Comparison of ENCODE assay signal across 17 cellular contexts in the genomic region with DNA sequence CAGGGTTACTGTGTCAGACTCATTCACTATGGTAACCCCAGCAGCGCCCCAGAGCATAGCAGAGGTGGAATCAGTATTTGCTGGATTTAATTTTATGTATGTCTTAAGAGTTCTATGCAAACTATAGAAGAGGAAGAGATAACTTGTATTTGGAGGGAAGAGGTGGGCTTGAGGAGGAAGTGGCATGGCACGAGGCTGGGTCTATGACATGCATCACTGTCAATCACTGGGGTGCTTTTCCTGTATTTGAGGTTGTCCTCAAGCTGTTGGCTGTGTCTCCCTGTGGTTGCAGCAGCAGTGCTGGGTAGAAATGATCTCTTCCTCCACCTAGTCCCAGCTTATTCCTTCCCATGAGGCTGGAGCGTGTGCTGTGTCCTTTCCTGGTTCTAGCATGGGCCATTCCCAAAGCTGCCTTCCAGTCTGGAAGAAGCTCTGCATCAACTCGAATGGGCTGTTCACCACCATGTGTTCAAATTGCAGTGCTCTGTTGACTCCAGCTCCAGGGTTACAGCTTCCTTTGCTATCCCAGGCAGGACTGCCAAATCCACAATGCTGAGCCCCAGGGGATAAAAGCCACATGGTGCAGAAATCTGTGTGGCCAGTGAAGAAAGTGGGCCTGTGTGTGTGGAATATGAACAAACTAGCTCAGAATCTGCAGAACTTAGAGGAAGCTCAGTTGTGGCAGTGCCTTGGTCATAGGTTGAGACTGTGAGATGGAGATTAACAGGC.
A peak's percentile ranks its signal among the peaks of the same experiment; 100 is the strongest.
DNase-seq lines count a peak whose midpoint lies in the region; ATAC-seq and TF ChIP-seq lines count a peak whose summit lies in the region.
"Had no signal": no experiment of that assay in that cellular context is flagged by ENCODE, and none has a peak within 500 bp of the region (broad histone marks: within the 10 kb centered on the region; RNA-seq: fewer than 3 reads in every experiment).

No MANE protein-coding gene starts in this region.

- no peak overlapping the region for H3K4me3 ChIP-seq in BLaER1 treated with 17β-estradiol and CSF1 and Interleukin-3, amounts not matched to agents 10 nM and 100 nM
- no peak overlapping the region for H3K4me3 ChIP-seq in mesendoderm (ENCODE audit: low read length)
- no peak overlapping the region for H3K4me3 ChIP-seq in ovary
- H3K4me3 ChIP-seq: K562, pancreas, uterus had no signal

- no peak for ATAC-seq in HG02870 (IDR thresholded peaks at IDR 0.05; ENCODE audit: unreplicated experiment)
- no peak for ATAC-seq in effector memory CD8-positive, alpha-beta T cell (replicated peaks)
- ATAC-seq: activated CD8-positive, alpha-beta memory T cell treated with anti-CD3 and anti-CD28 coated beads, Interleukin-2, amount 10 ng/mL, durations not matched to agents 7 days and 5 days; foreskin keratinocyte; K562 had no signal

- H2BK5ac ChIP-seq in mesendoderm (ENCODE audit: low read length) = no peak overlapping the region

- peaks cover 0 to 7% (median 5%) of the 10 kb centered on the region in 11 experiments; a peak in 10 of 22 replicates for H3K9me3 ChIP-seq in BLaER1 treated with 17β-estradiol and CSF1 and Interleukin-3, amounts not matched to agents 10 nM and 100 nM (replicated peaks in 1 of 11)
- no peaks in the 10 kb centered on the region for H3K9me3 ChIP-seq in ovary
- H3K9me3 ChIP-seq: Caco-2, pancreas, uterus had no signal

- no peaks in the 10 kb centered on the region for H3K79me1 ChIP-seq in mesendoderm (ENCODE audit: low read length)

- H3K9me3 Mint-ChIP-seq in effector memory CD8-positive, alpha-beta T cell = no peaks in the 10 kb centered on the region

- no peaks in the 10 kb centered on the region for H3K79me2 ChIP-seq in mesendoderm (ENCODE audit: control insufficient read depth, insufficient read depth, low read length)

- H3K27me3 ChIP-seq in BLaER1 treated with 17β-estradiol and CSF1 and Interleukin-3, amounts not matched to agents 10 nM and 100 nM = no peaks in the 10 kb centered on the region
- H3K27me3 ChIP-seq in mesendoderm (ENCODE audit: insufficient read depth, low read length, poor library complexity) = no peaks in the 10 kb centered on the region
- no peaks in the 10 kb centered on the region for H3K27me3 ChIP-seq in ovary
- H3K27me3 ChIP-seq: pancreas, uterus had no signal

- H3K27me3 Mint-ChIP-seq in effector memory CD8-positive, alpha-beta T cell = peaks cover 19 to 33% of the 10 kb centered on the region in 2 donors

- no peak overlapping the region for H3K9ac ChIP-seq in BLaER1 treated with 17β-estradiol and CSF1 and Interleukin-3, amounts not matched to agents 10 nM and 100 nM
- H3K9ac ChIP-seq in mesendoderm (ENCODE audit: low read length) = no peak overlapping the region

- H4K20me1 ChIP-seq in BLaER1 treated with 17β-estradiol and CSF1 and Interleukin-3, amounts not matched to agents 10 nM and 100 nM = no peaks in the 10 kb centered on the region

- DNase-seq in KBM-7 = peak; percentile 37
- peak; percentile 60 for DNase-seq in UCSD-AML1 (lab: John Stamatoyannopoulos, UW; ENCODE audit: unreplicated experiment)
- DNase-seq in mesendoderm = peak; percentile 10
- no peak for DNase-seq in GM10248 (ENCODE audit: extremely low spot score)
- no peak for DNase-seq in ovary
- no peak for DNase-seq in effector memory CD8-positive, alpha-beta T cell
- DNase-seq: activated CD4-positive, CD25-positive, alpha-beta regulatory T cell treated with anti-CD3 and anti-CD28 coated beads, Interleukin-2, amount 50 U/mL, for 72 hours; activated CD8-positive, alpha-beta memory T cell treated with anti-CD3 and anti-CD28 coated beads, Interleukin-2, amount 10 ng/mL, durations not matched to agents 7 days and 5 days; Caco-2; central memory CD4-positive, alpha-beta T cell; foreskin keratinocyte; NCI-H526 treated with DMSO at 0.1 percent for 48 hours; pancreas; uterus had no signal

- no peak overlapping the region; a peak in 1 of 22 replicates for H3K27ac ChIP-seq in BLaER1 treated with 17β-estradiol and CSF1 and Interleukin-3, amounts not matched to agents 10 nM and 100 nM
- H3K27ac ChIP-seq in mesendoderm (ENCODE audit: low read depth, low read length) (no peak overlapping the region), ovary (no peak overlapping the region)
- H3K27ac ChIP-seq: foreskin keratinocyte, pancreas, uterus had no signal

- peaks cover 8% of the 10 kb centered on the region for H3K36me3 Mint-ChIP-seq in effector memory CD8-positive, alpha-beta T cell (ENCODE audit: insufficient read depth)
- H3K36me3 Mint-ChIP-seq: activated CD8-positive, alpha-beta memory T cell treated with anti-CD3 and anti-CD28 coated beads, Interleukin-2, amount 10 ng/mL, durations not matched to agents 7 days and 5 days had no signal

- no peak overlapping the region for H3K18ac ChIP-seq in mesendoderm (ENCODE audit: low read length)

- peak overlapping the region; percentile 42 to 82 (median 59) for H3K4me2 ChIP-seq in BLaER1 treated with 17β-estradiol and CSF1 and Interleukin-3, amounts not matched to agents 10 nM and 100 nM
- H3K4me2 ChIP-seq in mesendoderm (ENCODE audit: low read length) = no peak overlapping the region

- no peak overlapping the region for H4K8ac ChIP-seq in mesendoderm (ENCODE audit: low read depth, low read length)

- intact Hi-C loops in ovary (cut with DNase I) = loop anchor here in 1 of 4 donors (10.0 kb wide), 1 partner anchor 149 kb away; no protein-coding TSS in a partner anchor

- no peak overlapping the region for H2AK5ac ChIP-seq in mesendoderm (ENCODE audit: low read length)

- in situ Hi-C loops in KBM-7 (cut with MboI; ENCODE audit: low pct_unique_long_range_greater_than_20kb, low sequenced_read_pairs) = no loop called here

- H2BK15ac ChIP-seq in mesendoderm (replicated peaks; ENCODE audit: low read depth) = no peak overlapping the region

- no peak overlapping the region for H3K4me3 Mint-ChIP-seq in effector memory CD8-positive, alpha-beta T cell
- H3K4me3 Mint-ChIP-seq: activated CD8-positive, alpha-beta memory T cell treated with anti-CD3 and anti-CD28 coated beads, Interleukin-2, amount 10 ng/mL, durations not matched to agents 7 days and 5 days had no signal

- POLR2A ChIA-PET in GM10248 (lab: Yijun Ruan, JAX) = no interaction called here

- CTCF ChIA-PET in GM10248 (lab: Yijun Ruan, JAX) = interaction anchor here (0.9 to 2.5 kb wide), 4 partner anchors 9 to 34 kb away, joined by 3 to 25 read pairs (median 4); no protein-coding TSS in a partner anchor

- H3K4me1 ChIP-seq in BLaER1 treated with 17β-estradiol and CSF1 and Interleukin-3, amounts not matched to agents 10 nM and 100 nM = peaks cover 10 to 28% (median 13%) of the 10 kb centered on the region in 10 experiments; a peak in 19 of 20 replicates
- H3K4me1 ChIP-seq in mesendoderm (ENCODE audit: control insufficient read depth, low read depth, low read length) (no peaks in the 10 kb centered on the region), ovary (ENCODE audit: insufficient read depth) (no peaks in the 10 kb centered on the region)
- H3K4me1 ChIP-seq: Caco-2, foreskin keratinocyte, pancreas, uterus had no signal

- no peaks in the 10 kb centered on the region for H3K36me3 ChIP-seq in BLaER1 treated with 17β-estradiol and CSF1 and Interleukin-3, amounts not matched to agents 10 nM and 100 nM
- H3K36me3 ChIP-seq in mesendoderm (ENCODE audit: control insufficient read depth, insufficient read depth, low read length) (no peaks in the 10 kb centered on the region), ovary (no peaks in the 10 kb centered on the region)
- H3K36me3 ChIP-seq: pancreas, uterus had no signal

- no peak for TF ChIP-seq POLR2A in ovary (IDR thresholded peaks at IDR 0.05)

- H2BK120ac ChIP-seq in mesendoderm (ENCODE audit: low read depth, low read length) = no peak overlapping the region

- TF ChIP-seq EP300 in ovary (IDR thresholded peaks at IDR 0.05) = no peak

- H3K4me1 Mint-ChIP-seq in effector memory CD8-positive, alpha-beta T cell (ENCODE audit: low read depth in 2 of 2) = peaks cover 0 to 3% of the 10 kb centered on the region in 2 donors

- no CpG with 5 or more reads among the region's 4 CpGs for WGBS in mesendoderm (ENCODE audit: extremely low coverage, insufficient coverage, low lambda C conversion rate)
- WGBS in ovary, 3 donors = 82 to 86% (median 84%) methylated on average over 4 of the region's 4 CpGs

- H3K23ac ChIP-seq in mesendoderm (ENCODE audit: low read length) = no peak overlapping the region

- no peak overlapping the region for H3K27ac Mint-ChIP-seq in effector memory CD8-positive, alpha-beta T cell
- H3K27ac Mint-ChIP-seq: activated CD8-positive, alpha-beta memory T cell treated with anti-CD3 and anti-CD28 coated beads, Interleukin-2, amount 10 ng/mL, durations not matched to agents 7 days and 5 days had no signal

- no peak for TF ChIP-seq CTCF in GM10248 (IDR thresholded peaks at IDR 0.05; ENCODE audit: control extremely low read depth, extremely low read depth, low read depth, missing control alignments)
- TF ChIP-seq CTCF in ovary (IDR thresholded peaks at IDR 0.05) = no peak

- H4K5ac ChIP-seq in mesendoderm (ENCODE audit: low read length) = no peak overlapping the region

- no peak overlapping the region for H3K4ac ChIP-seq in mesendoderm (ENCODE audit: low read depth, low read length)

- no peak overlapping the region for H3K56ac ChIP-seq in mesendoderm (ENCODE audit: low read length)

Comparison
In these comparisons a context has a peak if more than half of its experiments do, and no peak if none do; other contexts are left out.
1. DNase-seq: peak in KBM-7 (single experiment), UCSD-AML1 (single experiment) and mesendoderm (single experiment); none in GM10248 (single experiment), ovary (0 of 5) and effector memory CD8-positive, alpha-beta T cell (0 of 3).